Comparison of ENCODE assay signal across 8 cellular contexts in the genomic region with DNA sequence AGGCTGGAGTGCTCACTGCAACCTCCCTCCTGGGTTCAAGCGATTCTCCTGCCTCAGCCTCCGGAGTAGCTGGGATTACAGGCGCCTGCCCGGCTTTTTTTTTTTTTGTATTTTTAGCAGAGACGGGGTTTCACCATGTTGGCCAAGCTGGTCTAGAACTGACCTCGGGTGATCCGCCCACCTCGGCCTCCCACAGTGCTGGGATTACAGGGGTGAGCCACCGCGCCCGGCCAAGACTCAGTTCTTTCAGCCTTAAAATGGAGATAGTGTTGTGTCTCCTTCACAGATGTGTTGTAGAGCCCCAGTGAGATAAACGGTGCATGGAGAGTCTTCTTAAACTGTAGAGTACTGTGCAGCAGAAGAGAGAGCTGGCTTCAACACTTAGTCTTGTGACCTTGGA. TPM values are rescaled to one million over a fixed set of nuclear protein-coding genes. Genes with fewer than 3 reads are reported as not detected.
DNase-seq lines count a peak whose midpoint lies in the region; ATAC-seq and TF ChIP-seq lines count a peak whose summit lies in the region.
"Not testable (repeated sequence)": the region's sequence is repeated elsewhere in the genome, so short reads cannot be mapped to it uniquely, and the experiment has no call there.

No MANE protein-coding gene starts in this region.

- H3K14ac ChIP-seq in neuronal stem cell (ENCODE audit: low read length), result not testable (repeated sequence)

- H3K4me2 ChIP-seq in neuronal stem cell (ENCODE audit: insufficient read depth, low read length, poor library complexity, severe bottlenecking), result peak overlapping the region; percentile 85

- H3K9ac ChIP-seq in neuronal stem cell (ENCODE audit: low read depth, low read length, poor library complexity), result not testable (repeated sequence)

- DNase-seq in CD4-positive, alpha-beta memory T cell; Jurkat, Clone E6-1 (ENCODE audit: low read depth, low spot score); ascending aorta (ENCODE audit: low spot score in 2 of 2); epithelial cell of esophagus (ENCODE audit: low read depth); left lung; neuronal stem cell (ENCODE audit: low spot score); testis: not testable (repeated sequence)

- H3K23ac ChIP-seq in neuronal stem cell (ENCODE audit: low read depth, low read length, poor library complexity), result not testable (repeated sequence)

- H4K91ac ChIP-seq in neuronal stem cell (ENCODE audit: low read depth, low read length, poor library complexity), result not testable (repeated sequence)

- not testable (repeated sequence) for H2BK12ac ChIP-seq in neuronal stem cell (ENCODE audit: low read length)

- peak overlapping the region; percentile 88 to 99 (median 99) for H3K27ac Mint-ChIP-seq in CD4-positive, alpha-beta memory T cell

- H3K79me1 ChIP-seq in neuronal stem cell (ENCODE audit: low read depth, low read length), result not testable (repeated sequence)

- peaks cover 0 to 39% of the 10 kb centered on the region in 2 donors for H3K36me3 Mint-ChIP-seq in CD4-positive, alpha-beta memory T cell

- not testable (repeated sequence) for H3K9me3 Mint-ChIP-seq in CD4-positive, alpha-beta memory T cell

- H2AFZ ChIP-seq in neuronal stem cell (ENCODE audit: low read length), result not testable (repeated sequence)

- H2BK120ac ChIP-seq in neuronal stem cell (ENCODE audit: low read depth, low read length), result not testable (repeated sequence)

- not testable (repeated sequence) for ATAC-seq in left lung

- not testable (repeated sequence) for H3K18ac ChIP-seq in neuronal stem cell (ENCODE audit: low read length)

- not testable (repeated sequence) for TF ChIP-seq CTCF in VCaP (conservative IDR thresholded peaks at IDR 0.05); ascending aorta (IDR thresholded peaks at IDR 0.05); epithelial cell of esophagus (IDR thresholded peaks at IDR 0.05; ENCODE audit: insufficient read depth, low read depth, low read length, missing control alignments); left lung (IDR thresholded peaks at IDR 0.05); testis (IDR thresholded peaks at IDR 0.05)

- H3K27me3 ChIP-seq in CD4-positive, alpha-beta memory T cell (ENCODE audit: insufficient read depth, low read length); ascending aorta; left lung; neuronal stem cell (ENCODE audit: control insufficient read depth in 3 of 3, insufficient read depth in 3 of 3, low read depth in 1 of 3, low read length in 3 of 3); testis: not testable (repeated sequence)

- not testable (repeated sequence) for H3K9me3 ChIP-seq in CD4-positive, alpha-beta memory T cell (ENCODE audit: control insufficient read depth in 1 of 2, low read length in 2 of 2); ascending aorta; left lung; neuronal stem cell (replicated peaks in 1 of 2; ENCODE audit: control insufficient read depth in 2 of 2, insufficient read depth in 1 of 2, low read depth in 1 of 2, low read length in 2 of 2); testis

- intact Hi-C loops in CD4-positive, alpha-beta memory T cell (cut with micrococcal nuclease); ascending aorta (cut with DNase I); left lung (cut with DNase I); testis (cut with DNase I; ENCODE audit: low total_unique reads): not testable (repeated sequence)

- CTCF ChIA-PET in CD4-positive, alpha-beta memory T cell (lab: Charles Lee; ENCODE audit: partially characterized antibody), result interaction anchor here (1.2 to 6.8 kb wide), 5 partner anchors 44 to 200 kb away, joined by 4 to 66 read pairs (median 20); no protein-coding TSS in a partner anchor

- not testable (repeated sequence) for H3K4ac ChIP-seq in neuronal stem cell (ENCODE audit: low read length)

- not testable (repeated sequence) for H4K8ac ChIP-seq in neuronal stem cell (ENCODE audit: low read depth, low read length)

- H2BK15ac ChIP-seq in neuronal stem cell (ENCODE audit: low read length), result not testable (repeated sequence)

- POLR2A ChIA-PET in CD4-positive, alpha-beta memory T cell (lab: Charles Lee; ENCODE audit: partially characterized antibody), result interaction anchor here (0.7 to 2.4 kb wide), 4 partner anchors 43 to 436 kb away, joined by 3 to 21 read pairs (median 14); a partner anchor contains a TSS

- H2AK5ac ChIP-seq in neuronal stem cell (ENCODE audit: low read depth, low read length), result not testable (repeated sequence)

- TF ChIP-seq POLR2A in testis (IDR thresholded peaks at IDR 0.05), result not testable (repeated sequence)

- H3K27me3 Mint-ChIP-seq in CD4-positive, alpha-beta memory T cell, result not testable (repeated sequence)

- not testable (repeated sequence) for H3K27ac ChIP-seq in CD4-positive, alpha-beta memory T cell (ENCODE audit: low read depth, low read length); left lung; neuronal stem cell (replicated peaks; ENCODE audit: low read length); testis
- H3K27ac ChIP-seq in VCaP (peak overlapping the region; percentile 89; the same call in 1 of the 2 replicates), ascending aorta (peak overlapping the region in 1 of 2 donors; percentile 95)

- H3K36me3 ChIP-seq in CD4-positive, alpha-beta memory T cell (ENCODE audit: insufficient read depth, low read length); left lung; testis (ENCODE audit: low read depth, missing control alignments): not testable (repeated sequence)
- peaks cover 0 to 12% of the 10 kb centered on the region in 2 donors for H3K36me3 ChIP-seq in ascending aorta
- H3K36me3 ChIP-seq in neuronal stem cell (replicated peaks in 1 of 2; ENCODE audit: control insufficient read depth in 2 of 2, insufficient read depth in 2 of 2, low read length in 2 of 2), result peaks cover 11 to 53% of the 10 kb centered on the region in 2 donors

- H3K4me1 ChIP-seq in CD4-positive, alpha-beta memory T cell (ENCODE audit: insufficient read depth, low read length), result peaks cover 38% of the 10 kb centered on the region
- H3K4me1 ChIP-seq in ascending aorta (peaks cover 17% of the 10 kb centered on the region in 2 donors), left lung (peaks cover 15 to 56% of the 10 kb centered on the region in 2 donors), testis (peaks cover 23% of the 10 kb centered on the region)
- H3K4me1 ChIP-seq in neuronal stem cell (ENCODE audit: control insufficient read depth in 2 of 2, insufficient read depth in 1 of 2, low read depth in 1 of 2, low read length in 2 of 2), result not testable (repeated sequence)

- H3K4me1 Mint-ChIP-seq in CD4-positive, alpha-beta memory T cell, result peaks cover 45 to 78% (median 59%) of the 10 kb centered on the region in 4 donors

- not testable (repeated sequence) for H3K4me3 ChIP-seq in CD4-positive, alpha-beta memory T cell (ENCODE audit: low read length in 2 of 2)
- H3K4me3 ChIP-seq in Jurkat, Clone E6-1 (ENCODE audit: low read length), result peak overlapping the region; percentile 98
- H3K4me3 ChIP-seq in ascending aorta (peak overlapping the region; percentile 71 to 86), epithelial cell of esophagus (ENCODE audit: low read length) (peak overlapping the region; percentile 98), left lung (peak overlapping the region; percentile 59 to 66), neuronal stem cell (ENCODE audit: low read length in 2 of 2) (peak overlapping the region in 1 of 2 donors; percentile 90), testis (peak overlapping the region; percentile 85 to 89)

- H3K4me3 Mint-ChIP-seq in CD4-positive, alpha-beta memory T cell, result peak overlapping the region; percentile 85 to 97 (median 94)

- not testable (repeated sequence) for H2BK5ac ChIP-seq in neuronal stem cell (ENCODE audit: low read length)

- WGBS in neuronal stem cell (ENCODE audit: extremely low coverage in 2 of 2, insufficient read length in 2 of 2, insufficient replicate concordance in 1 of 2), 2 donors, result no CpG with 5 or more reads among the region's 12 CpGs
- 52 to 62% methylated on average over 11 to 12 of the region's 12 CpGs for WGBS in testis, 2 donors

RNA-seq across cellular contexts. Expression of a gene that starts 1.0 kb away (rescaled TPM):
- total RNA-seq in CD4-positive, alpha-beta memory T cell, result 10 to 100 TPM; 54.9 to 62.2 TPM
- 10 to 100 TPM; 12.9 to 20.7 TPM for polyA plus RNA-seq in CD4-positive, alpha-beta memory T cell
- 49.9 TPM for polyA plus RNA-seq in Jurkat, Clone E6-1 (2012; ENCODE audit: insufficient read depth, insufficient read length)
- total RNA-seq in ascending aorta, result 23.4 TPM
- 10 to 100 TPM; 38.6 to 43.2 TPM for total RNA-seq in left lung
- polyA plus RNA-seq in neuronal stem cell (2013, experiment 1 of 2), result 23.2 TPM
- polyA plus RNA-seq in neuronal stem cell (2013, experiment 2 of 2), result 22.6 TPM
- 10 to 100 TPM; 80.4 to 80.6 TPM for total RNA-seq in testis
- 49.5 TPM for polyA plus RNA-seq in testis (ENCODE audit: insufficient read depth, low read depth, low replicate concordance)
